11 cellular contexts compared by ENCODE assay signal in the genomic region with DNA sequence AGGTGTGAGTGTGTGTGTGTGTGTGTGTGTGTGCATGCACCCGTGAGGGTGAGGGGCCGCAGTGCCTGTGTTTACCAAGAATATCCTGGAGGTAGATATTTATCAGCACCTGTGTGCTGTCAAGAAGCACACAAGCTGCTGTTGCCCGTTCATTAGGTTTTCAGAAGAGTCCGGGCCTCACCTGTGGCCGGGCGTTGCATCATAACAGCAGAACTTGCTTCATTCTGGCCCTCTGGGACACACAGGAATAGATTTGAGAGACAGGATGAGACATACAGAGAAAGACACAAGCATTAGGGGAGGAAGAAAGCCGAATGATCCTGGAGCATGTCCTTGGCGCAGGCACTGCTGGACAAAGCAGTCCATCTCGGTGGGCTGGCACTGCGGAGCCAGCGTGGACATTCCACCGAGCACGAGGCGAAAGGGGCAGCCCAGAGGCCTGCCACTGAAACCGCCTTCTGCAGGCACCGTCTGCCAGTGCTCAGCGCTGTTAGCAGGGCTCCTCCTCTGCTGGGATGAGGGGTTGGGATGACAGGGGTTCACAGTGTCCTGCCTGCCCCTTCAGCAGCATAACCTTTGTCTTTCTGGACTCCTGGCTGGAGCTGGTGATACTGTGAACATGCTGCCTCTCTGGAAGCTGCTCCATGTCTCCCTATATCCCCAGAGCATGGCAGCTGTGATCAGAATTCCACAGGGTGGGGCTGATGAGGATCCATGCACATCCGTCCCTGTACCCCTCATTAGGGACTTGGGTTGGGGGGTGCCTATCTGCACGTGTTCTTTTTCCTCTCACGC.
DNase-seq lines count a peak whose midpoint lies in the region; ATAC-seq and TF ChIP-seq lines count a peak whose summit lies in the region.
"Had no signal": no experiment of that assay in that cellular context is flagged by ENCODE, and none has a peak within 500 bp of the region (broad histone marks: within the 10 kb centered on the region; RNA-seq: fewer than 3 reads in every experiment).

No MANE protein-coding gene starts in this region.

- H3K36me3 Mint-ChIP-seq in stimulated activated effector memory CD8-positive, alpha-beta T cell treated with anti-CD3 and anti-CD28 coated beads, Interleukin-12 subunit alpha, Interleukin-12 subunit beta, amount 100 ng/mL, for 72 hours: no peaks in the 10 kb centered on the region

- no peak for ATAC-seq in stimulated activated effector memory CD8-positive, alpha-beta T cell treated with anti-CD3 and anti-CD28 coated beads, Interleukin-12 subunit alpha, Interleukin-12 subunit beta, amount 100 ng/mL, for 72 hours
- ATAC-seq in HG02970 (IDR thresholded peaks at IDR 0.05; ENCODE audit: low FRiP score, unreplicated experiment): no peak
- no peak for ATAC-seq in HG03442 (IDR thresholded peaks at IDR 0.05; ENCODE audit: unreplicated experiment)
- no peak for ATAC-seq in GM19463 (IDR thresholded peaks at IDR 0.05; ENCODE audit: unreplicated experiment)

- no peak overlapping the region for H3K9ac ChIP-seq in iPS-18a (ENCODE audit: low read length)

- H3K4me3 Mint-ChIP-seq in stimulated activated effector memory CD8-positive, alpha-beta T cell treated with anti-CD3 and anti-CD28 coated beads, Interleukin-12 subunit alpha, Interleukin-12 subunit beta, amount 100 ng/mL, for 72 hours: no peak overlapping the region
- H3K4me3 Mint-ChIP-seq: T-helper 1 cell treated with Interleukin-12 subunit alpha and Interleukin-12 subunit beta and Interleukin-4 antibody, amounts not matched to agents 30 μg/mL and 1 μg/mL, for 36 hours had no signal

- H3K4me1 Mint-ChIP-seq in stimulated activated effector memory CD8-positive, alpha-beta T cell treated with anti-CD3 and anti-CD28 coated beads, Interleukin-12 subunit alpha, Interleukin-12 subunit beta, amount 100 ng/mL, for 72 hours: peaks cover 20% of the 10 kb centered on the region

- H3K4me3 ChIP-seq in iPS-18a (ENCODE audit: low read length): no peak overlapping the region

- H3K27ac ChIP-seq in RWPE1 (peak overlapping the region; percentile 37), iPS-18a (ENCODE audit: low read length) (peak overlapping the region; percentile 27)

- TF ChIP-seq CTCF in RWPE1 (conservative IDR thresholded peaks at IDR 0.05; ENCODE audit: low read depth): no peak

- no peaks in the 10 kb centered on the region for H3K36me3 ChIP-seq in iPS-18a (ENCODE audit: control insufficient read depth, low read depth, low read length)

- peaks cover 10% of the 10 kb centered on the region for H3K4me1 ChIP-seq in iPS-18a (ENCODE audit: control insufficient read depth, low read depth, low read length)

- no peaks in the 10 kb centered on the region for H3K27me3 ChIP-seq in iPS-18a (ENCODE audit: control insufficient read depth, insufficient read depth, low read length)

- no peaks in the 10 kb centered on the region for H3K9me3 Mint-ChIP-seq in stimulated activated effector memory CD8-positive, alpha-beta T cell treated with anti-CD3 and anti-CD28 coated beads, Interleukin-12 subunit alpha, Interleukin-12 subunit beta, amount 100 ng/mL, for 72 hours
- H3K9me3 Mint-ChIP-seq: T-helper 1 cell treated with Interleukin-12 subunit alpha and Interleukin-12 subunit beta and Interleukin-4 antibody, amounts not matched to agents 30 μg/mL and 1 μg/mL, for 36 hours had no signal

- peak overlapping the region; percentile 23 for H3K27ac Mint-ChIP-seq in stimulated activated effector memory CD8-positive, alpha-beta T cell treated with anti-CD3 and anti-CD28 coated beads, Interleukin-12 subunit alpha, Interleukin-12 subunit beta, amount 100 ng/mL, for 72 hours
- H3K27ac Mint-ChIP-seq: T-helper 1 cell treated with Interleukin-12 subunit alpha and Interleukin-12 subunit beta and Interleukin-4 antibody, amounts not matched to agents 30 μg/mL and 1 μg/mL, for 36 hours had no signal

- CTCF ChIA-PET in RWPE1 (lab: Yijun Ruan, JAX): interaction anchor here (0.6 kb wide), 3 partner anchors 17 to 237 kb away, joined by 3 to 4 read pairs (median 3); no protein-coding TSS in a partner anchor

- no peaks in the 10 kb centered on the region for H3K9me3 ChIP-seq in iPS-18a (ENCODE audit: control insufficient read depth, low read depth, low read length)

- POLR2A ChIA-PET in RWPE1 (lab: Yijun Ruan, JAX; ENCODE audit: low non-redundant PET): no interaction called here

- DNase-seq in SKM-1 treated with dmso at 0.1 percent for 144 hours (lab: John Stamatoyannopoulos, UW; ENCODE audit: unreplicated experiment): peak; percentile 5
- no peak for DNase-seq in SKM-1 (lab: John Stamatoyannopoulos, UW; ENCODE audit: unreplicated experiment)
- DNase-seq in RWPE1 (ENCODE audit: low spot score): peak; percentile 17
- no peak for DNase-seq in stimulated activated effector memory CD8-positive, alpha-beta T cell treated with anti-CD3 and anti-CD28 coated beads, Interleukin-12 subunit alpha, Interleukin-12 subunit beta, amount 100 ng/mL, for 72 hours (ENCODE audit: low spot score in 2 of 2)
- DNase-seq: EL, NCI-H748 treated with DMSO at 0.1 percent for 48 hours had no signal

Comparison
In these comparisons a context has a peak if more than half of its experiments do, and no peak if none do; other contexts are left out.
1. DNase-seq: peak in SKM-1 treated with dmso at 0.1 percent for 144 hours (single experiment) and RWPE1 (single experiment); none in SKM-1 (single experiment) and stimulated activated effector memory CD8-positive, alpha-beta T cell treated with anti-CD3 and anti-CD28 coated beads, Interleukin-12 subunit alpha, Interleukin-12 subunit beta, amount 100 ng/mL, for 72 hours (0 of 2).